Comparison of ENCODE assay signal across 20 cellular contexts in genomic region chr4:77163636-77164035, GRCh38. TPM values are rescaled to one million over a fixed set of nuclear protein-coding genes. Genes with fewer than 3 reads are reported as not detected.
A peak's percentile ranks its signal among the peaks of the same experiment; 100 is the strongest.
DNase-seq lines count a peak whose midpoint lies in the region; ATAC-seq and TF ChIP-seq lines count a peak whose summit lies in the region.
"Had no signal": no experiment of that assay in that cellular context is flagged by ENCODE, and none has a peak within 500 bp of the region (broad histone marks: within the 10 kb centered on the region; RNA-seq: fewer than 3 reads in every experiment).

No MANE protein-coding gene starts in this region.

- ATAC-seq in activated B cell treated with CpG ODN at 0.5 μM for 24 hours (ENCODE audit: low read depth) = no peak
- no peak for ATAC-seq in HG03354 (IDR thresholded peaks at IDR 0.05; ENCODE audit: poor library complexity, severe bottlenecking, unreplicated experiment)
- no peak for ATAC-seq in CD4-positive, alpha-beta T cell (ENCODE audit: poor library complexity)
- ATAC-seq: GM23338, PC-3 had no signal

- TF ChIP-seq CTCF in activated B cell treated with CpG ODN at 0.5 μM for 24 hours (IDR thresholded peaks at IDR 0.05) = no peak
- no peak for TF ChIP-seq CTCF in nephron (IDR thresholded peaks at IDR 0.05; ENCODE audit: unreplicated experiment in 3 of 3)
- TF ChIP-seq CTCF in CD4-positive, alpha-beta T cell (IDR thresholded peaks at IDR 0.05) = no peak

- no peaks in the 10 kb centered on the region for H3K27me3 Mint-ChIP-seq in activated B cell treated with CpG ODN at 0.5 μM for 24 hours
- no peaks in the 10 kb centered on the region for H3K27me3 Mint-ChIP-seq in nephron (ENCODE audit: low read depth)
- no peaks in the 10 kb centered on the region for H3K27me3 Mint-ChIP-seq in CD4-positive, alpha-beta T cell
- H3K27me3 Mint-ChIP-seq: CD8-positive, alpha-beta memory T cell had no signal

- DNase-seq in ACHN = peak; percentile 8
- DNase-seq in activated B cell treated with CpG ODN at 0.5 μM for 24 hours = no peak
- peak; percentile 59 for DNase-seq in glomerular visceral epithelial cell (ENCODE audit: extremely low spot score)
- DNase-seq in islet precursor cell = no peak
- no peak for DNase-seq in activated naive CD4-positive, alpha-beta T cell treated with Interleukin-2 at 50 U/mL for 16 hours
- DNase-seq in CD4-positive, alpha-beta T cell = no peak
- DNase-seq: CD8-positive, alpha-beta memory T cell; HCEC 1CT; NCI-H1436; NCI-H1930; NCI-H226; NCI-H524; PC-3; RPMI8226; SIG-M5 had no signal

- H3K36me3 Mint-ChIP-seq in activated B cell treated with CpG ODN at 0.5 μM for 24 hours (ENCODE audit: low read depth) = peaks cover 77% of the 10 kb centered on the region
- peaks cover 82% of the 10 kb centered on the region for H3K36me3 Mint-ChIP-seq in nephron (ENCODE audit: low read depth)
- peaks cover 57% of the 10 kb centered on the region for H3K36me3 Mint-ChIP-seq in CD4-positive, alpha-beta T cell (ENCODE audit: low read depth)

- intact Hi-C loops in activated B cell treated with CpG ODN at 0.5 μM for 24 hours (cut with micrococcal nuclease) = no loop called here
- intact Hi-C loops in CD4-positive, alpha-beta T cell (cut with DNase I, micrococcal nuclease) = no loop called here

- no peaks in the 10 kb centered on the region for H3K9me3 Mint-ChIP-seq in activated B cell treated with CpG ODN at 0.5 μM for 24 hours
- no peaks in the 10 kb centered on the region for H3K9me3 Mint-ChIP-seq in nephron
- no peaks in the 10 kb centered on the region for H3K9me3 Mint-ChIP-seq in CD4-positive, alpha-beta T cell
- H3K9me3 Mint-ChIP-seq: CD8-positive, alpha-beta memory T cell; GM23338 had no signal

- H3K27me3 ChIP-seq in CD4-positive, alpha-beta T cell (ENCODE audit: control insufficient read depth, insufficient read depth, low read length) = no peaks in the 10 kb centered on the region

- CTCF ChIA-PET in activated B cell treated with CpG ODN at 0.5 μM for 24 hours (lab: Charles Lee) = interaction anchor here (0.9 to 3.6 kb wide), 2 partner anchors 40 to 69 kb away, joined by 3 to 21 read pairs; no protein-coding TSS in a partner anchor
- CTCF ChIA-PET in CD4-positive, alpha-beta T cell (lab: Charles Lee) = interaction anchor here (0.8 kb wide), 1 partner anchor 83 kb away, joined by 4 read pairs; no protein-coding TSS in a partner anchor

- peaks cover 53% of the 10 kb centered on the region for H3K4me1 Mint-ChIP-seq in activated B cell treated with CpG ODN at 0.5 μM for 24 hours
- H3K4me1 Mint-ChIP-seq in nephron = peaks cover 66% of the 10 kb centered on the region
- peaks cover 23% of the 10 kb centered on the region for H3K4me1 Mint-ChIP-seq in CD4-positive, alpha-beta T cell (ENCODE audit: low read depth)
- H3K4me1 Mint-ChIP-seq: GM23338 had no signal

- H3K27ac ChIP-seq in CD4-positive, alpha-beta T cell (ENCODE audit: low read depth, low read length) = no peak overlapping the region
- H3K27ac ChIP-seq: 22Rv1, HL-60 had no signal

- in situ Hi-C loops in ACHN (cut with HindIII; ENCODE audit: low pct_ligation_motif_present, low pct_unique_long_range_greater_than_20kb, low sequenced_read_pairs) = no loop called here

- POLR2A ChIA-PET in activated B cell treated with CpG ODN at 0.5 μM for 24 hours (lab: Charles Lee) = interaction anchor here (0.8 to 2.0 kb wide), 4 partner anchors 9 to 30 kb away, joined by 3 to 7 read pairs (median 5); no protein-coding TSS in a partner anchor
- POLR2A ChIA-PET in CD4-positive, alpha-beta T cell (lab: Charles Lee) = interaction anchor here (0.6 to 1.8 kb wide), 3 partner anchors 9 to 94 kb away, joined by 3 to 5 read pairs (median 4); no protein-coding TSS in a partner anchor

- H3K27ac Mint-ChIP-seq in activated B cell treated with CpG ODN at 0.5 μM for 24 hours = peak overlapping the region; percentile 75
- H3K27ac Mint-ChIP-seq in nephron = peak overlapping the region; percentile 57 to 78 (median 66)
- H3K27ac Mint-ChIP-seq in CD4-positive, alpha-beta T cell = no peak overlapping the region
- H3K27ac Mint-ChIP-seq: GM23338 had no signal

- no peak overlapping the region for H3K4me3 Mint-ChIP-seq in activated B cell treated with CpG ODN at 0.5 μM for 24 hours
- peak overlapping the region; percentile 41 to 77 (median 68) for H3K4me3 Mint-ChIP-seq in nephron
- no peak overlapping the region for H3K4me3 Mint-ChIP-seq in CD4-positive, alpha-beta T cell
- H3K4me3 Mint-ChIP-seq: GM23338 had no signal

- no peaks in the 10 kb centered on the region for H3K9me3 ChIP-seq in CD4-positive, alpha-beta T cell (ENCODE audit: control insufficient read depth, low read length)

RNA-seq across cellular contexts. Expression of gene CCNG2, which starts 6.6 kb away (rescaled TPM):
- 32.0 and 34.6 TPM in 2 replicates for total RNA-seq in activated B cell treated with CpG ODN at 0.5 μM for 24 hours
- 10 to 100 TPM; 20.6 to 21.3 TPM for total RNA-seq in CD4-positive, alpha-beta T cell

Comparison
In these comparisons a context has a peak if more than half of its experiments do, and no peak if none do; other contexts are left out.
1. DNase-seq: peak in ACHN (single experiment) and glomerular visceral epithelial cell (single experiment); none in activated B cell treated with CpG ODN at 0.5 μM for 24 hours (single experiment), islet precursor cell (single experiment), activated naive CD4-positive, alpha-beta T cell treated with Interleukin-2 at 50 U/mL for 16 hours (single experiment) and CD4-positive, alpha-beta T cell (0 of 10).
2. H3K4me3 Mint-ChIP-seq: peak in nephron (3 of 3); none in activated B cell treated with CpG ODN at 0.5 μM for 24 hours (single experiment) and CD4-positive, alpha-beta T cell (single experiment).